In genomic region chr2:185279999-185280398, GRCh38 we compare ENCODE assay signal across 8 cellular contexts.
A peak's percentile ranks its signal among the peaks of the same experiment; 100 is the strongest.
DNase-seq lines count a peak whose midpoint lies in the region; ATAC-seq, FAIRE-seq and TF ChIP-seq lines count a peak whose summit lies in the region.

No MANE protein-coding gene starts in this region.

- TF ChIP-seq CTCF in RWPE2 (IDR thresholded peaks at IDR 0.05; ENCODE audit: poor library complexity, severe bottlenecking) = peak; percentile 73
- peak; percentile 69 for TF ChIP-seq CTCF in glutamatergic neuron (IDR thresholded peaks at IDR 0.05; ENCODE audit: partially characterized antibody, unreplicated experiment)

- H3K4me3 Mint-ChIP-seq in glutamatergic neuron (ENCODE audit: unreplicated experiment) = no peak overlapping the region
- no peak overlapping the region for H3K4me3 Mint-ChIP-seq in T-helper 2 cell treated with Interferon-gamma antibody and Interleukin-4, amounts not matched to agents 5 μg/mL and 100 μg/mL, for 36 hours

- H3K4me3 ChIP-seq in RWPE2 (ENCODE audit: severe bottlenecking) = no peak overlapping the region

- FAIRE-seq in H54 (lab: Jason Lieb, UNC) = peak; percentile 66

- H3K27ac ChIP-seq in RWPE2 (ENCODE audit: poor library complexity, severe bottlenecking) = no peak overlapping the region

- ATAC-seq in RWPE2 (ENCODE audit: low read depth) = no peak
- ATAC-seq in HG02852 (IDR thresholded peaks at IDR 0.05; ENCODE audit: unreplicated experiment) = no peak
- no peak for ATAC-seq in HG03439 (IDR thresholded peaks at IDR 0.05; ENCODE audit: unreplicated experiment)

- peaks cover 13% of the 10 kb centered on the region for H3K4me1 Mint-ChIP-seq in glutamatergic neuron (ENCODE audit: low read depth, unreplicated experiment)
- no peaks in the 10 kb centered on the region for H3K4me1 Mint-ChIP-seq in T-helper 2 cell treated with Interferon-gamma antibody and Interleukin-4, amounts not matched to agents 5 μg/mL and 100 μg/mL, for 36 hours (ENCODE audit: low read depth)

- H3K9me3 Mint-ChIP-seq in glutamatergic neuron (ENCODE audit: unreplicated experiment) = peaks cover 9% of the 10 kb centered on the region
- no peaks in the 10 kb centered on the region for H3K9me3 Mint-ChIP-seq in T-helper 2 cell treated with Interferon-gamma antibody and Interleukin-4, amounts not matched to agents 5 μg/mL and 100 μg/mL, for 36 hours

- TF ChIP-seq POLR2A in H54 (IDR thresholded peaks at IDR 0.05; ENCODE audit: low read depth, low read length) = no peak

- no peaks in the 10 kb centered on the region for H3K4me1 ChIP-seq in RWPE2 (ENCODE audit: insufficient read depth, poor library complexity, severe bottlenecking)

- in situ Hi-C loops in Caki2 (cut with HindIII; ENCODE audit: low pct_unique_long_range_greater_than_20kb, low sequenced_read_pairs) = no loop called here

- H3K9me3 ChIP-seq in RWPE2 (ENCODE audit: severe bottlenecking) = peaks cover 2% of the 10 kb centered on the region

- H3K27ac Mint-ChIP-seq in glutamatergic neuron (ENCODE audit: unreplicated experiment) = no peak overlapping the region
- H3K27ac Mint-ChIP-seq in T-helper 2 cell treated with Interferon-gamma antibody and Interleukin-4, amounts not matched to agents 5 μg/mL and 100 μg/mL, for 36 hours = no peak overlapping the region

- peaks cover 5% of the 10 kb centered on the region for H3K27me3 Mint-ChIP-seq in glutamatergic neuron (ENCODE audit: unreplicated experiment)
- no peaks in the 10 kb centered on the region for H3K27me3 Mint-ChIP-seq in T-helper 2 cell treated with Interferon-gamma antibody and Interleukin-4, amounts not matched to agents 5 μg/mL and 100 μg/mL, for 36 hours (ENCODE audit: low read depth)

- no peaks in the 10 kb centered on the region for H3K36me3 Mint-ChIP-seq in glutamatergic neuron (ENCODE audit: unreplicated experiment)
- no peaks in the 10 kb centered on the region for H3K36me3 Mint-ChIP-seq in T-helper 2 cell treated with Interferon-gamma antibody and Interleukin-4, amounts not matched to agents 5 μg/mL and 100 μg/mL, for 36 hours (ENCODE audit: low read depth)

- no peaks in the 10 kb centered on the region for H3K36me3 ChIP-seq in RWPE2 (ENCODE audit: low read depth)

- DNase-seq in Caki2 (ENCODE audit: low read depth) = peak; percentile 16
- DNase-seq in H54 (ENCODE audit: insufficient read length, low spot score) = no peak
- no peak for DNase-seq in RWPE2 (ENCODE audit: low spot score)
- no peak for DNase-seq in glutamatergic neuron
- DNase-seq in NCI-H2196 (lab: John Stamatoyannopoulos, UW; ENCODE audit: unreplicated experiment) = no peak
- DNase-seq in T-helper 2 cell treated with Interferon-gamma antibody and Interleukin-4, amounts not matched to agents 5 μg/mL and 100 μg/mL, for 36 hours (ENCODE audit: low spot score) = no peak

- H3K27me3 ChIP-seq in RWPE2 (ENCODE audit: insufficient read depth, poor library complexity, severe bottlenecking) = no peaks in the 10 kb centered on the region
